ENCODE assay signal across 1 cellular context in genomic region chr16:56710181-56710737, GRCh38.
TF ChIP-seq lines count a peak whose summit lies in the region.

No MANE protein-coding gene starts in this region.

TF ChIP-seq in IMR-90, 13 proteins besides CTCF, POLR2A, EP300 and RAD21:
- TF ChIP-seq MXI1 (IDR thresholded peaks at IDR 0.05; ENCODE audit: borderline replicate concordance, low read depth, low read length) (no peak), CEBPB (IDR thresholded peaks at IDR 0.05; ENCODE audit: low read depth, low read length) (no peak)
